ENCODE assay signal across 1 cellular context in genomic region chr1:76035053-76035452, GRCh38.
TF ChIP-seq lines count a peak whose summit lies in the region.

No MANE protein-coding gene starts in this region.

TF ChIP-seq in GM12878, 131 proteins besides CTCF, POLR2A, EP300 and RAD21 (continued from another document):
- TF ChIP-seq ZNF592 (IDR thresholded peaks at IDR 0.05): no peak
- TF ChIP-seq IRF5 (IDR thresholded peaks at IDR 0.05; ENCODE audit: borderline replicate concordance): no peak
- no peak for TF ChIP-seq KDM1A (IDR thresholded peaks at IDR 0.05; ENCODE audit: borderline replicate concordance)
- no peak for TF ChIP-seq HCFC1 (IDR thresholded peaks at IDR 0.05; ENCODE audit: low read length)
- TF ChIP-seq IRF3 (IDR thresholded peaks at IDR 0.05): no peak
TF ChIP-seq in GM12878: peak in this region for 0.
